8 cellular contexts compared by ENCODE assay signal in the genomic region with DNA sequence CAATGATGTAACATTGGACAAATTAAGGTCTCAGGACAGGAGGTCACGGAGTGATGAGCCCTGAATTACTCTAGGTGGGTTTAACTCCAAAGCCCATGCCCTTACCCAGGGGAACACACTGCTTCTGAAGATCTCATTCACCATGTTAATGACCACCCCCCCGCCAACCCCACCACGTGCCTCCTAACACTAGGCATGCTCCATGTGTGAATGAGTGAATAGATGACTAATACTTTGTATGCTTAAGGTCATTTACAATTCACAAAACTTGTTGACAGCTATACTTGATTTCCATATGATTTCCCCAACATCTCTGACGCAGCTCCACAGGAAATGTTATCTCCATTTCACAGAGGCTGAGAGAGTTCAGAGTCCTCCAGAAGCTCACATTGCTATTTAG.
DNase-seq lines count a peak whose midpoint lies in the region; ATAC-seq and TF ChIP-seq lines count a peak whose summit lies in the region.
"Not testable (repeated sequence)": the region's sequence is repeated elsewhere in the genome, so short reads cannot be mapped to it uniquely, and the experiment has no call there.

No MANE protein-coding gene starts in this region.

- not testable (repeated sequence) for H3K4me3 Mint-ChIP-seq in activated T-cell treated with anti-CD3 and anti-CD28 coated beads, Interleukin-2, amount 50 U/mL, for 4 hours

- not testable (repeated sequence) for H3K27me3 Mint-ChIP-seq in activated T-cell treated with anti-CD3 and anti-CD28 coated beads, Interleukin-2, amount 50 U/mL, for 4 hours (ENCODE audit: low read depth)

- ATAC-seq in activated T-cell treated with anti-CD3 and anti-CD28 coated beads, Interleukin-2, amount 50 U/mL, for 4 hours; Right ventricle myocardium inferior; sciatic nerve: not testable (repeated sequence)

- CTCF ChIA-PET in HEK293T (lab: Yijun Ruan, JAX), result not testable (repeated sequence)

- not testable (repeated sequence) for DNase-seq in HEK293T (ENCODE audit: extremely low spot score)
- DNase-seq in SW480 (ENCODE audit: low spot score) (peak; percentile 31), dermis blood vessel endothelial cell (peak; percentile 29), Right ventricle myocardium inferior (ENCODE audit: missing footprints) (peak; percentile 60), lower leg skin (ENCODE audit: low spot score in 2 of 2) (peak; percentile 10 to 81), sciatic nerve (ENCODE audit: low spot score) (peak; percentile 17), ureter (ENCODE audit: low spot score) (peak; percentile 39)
- DNase-seq in activated T-cell treated with anti-CD3 and anti-CD28 coated beads, Interleukin-2, amount 50 U/mL, for 4 hours, result peak; percentile 4

- not testable (repeated sequence) for TF ChIP-seq CTCF in lower leg skin (IDR thresholded peaks at IDR 0.05)

- H3K4me3 ChIP-seq in lower leg skin (ENCODE audit: low read depth, poor library complexity, severe bottlenecking), result not testable (repeated sequence)

- not testable (repeated sequence) for H3K4me1 Mint-ChIP-seq in activated T-cell treated with anti-CD3 and anti-CD28 coated beads, Interleukin-2, amount 50 U/mL, for 4 hours (ENCODE audit: low read depth)

- intact Hi-C loops in Right ventricle myocardium inferior (cut with DNase I); lower leg skin (cut with DNase I; ENCODE audit: low total_unique reads); sciatic nerve (cut with DNase I): not testable (repeated sequence)

- not testable (repeated sequence) for H3K36me3 Mint-ChIP-seq in activated T-cell treated with anti-CD3 and anti-CD28 coated beads, Interleukin-2, amount 50 U/mL, for 4 hours (ENCODE audit: insufficient read depth)

- H3K9me3 Mint-ChIP-seq in activated T-cell treated with anti-CD3 and anti-CD28 coated beads, Interleukin-2, amount 50 U/mL, for 4 hours, result not testable (repeated sequence)

- 62 to 67% methylated on average over 3 to 4 of the region's 4 CpGs for WGBS in lower leg skin, 2 donors

- POLR2A ChIA-PET in HEK293T (lab: Yijun Ruan, JAX), result not testable (repeated sequence)

- TF ChIP-seq POLR2A in lower leg skin (IDR thresholded peaks at IDR 0.05), result not testable (repeated sequence)

TF ChIP-seq in HEK293T, 16 proteins besides CTCF, POLR2A, EP300 and RAD21:
- TF ChIP-seq L3MBTL2 (conservative IDR thresholded peaks at IDR 0.05), result peak; percentile 48; the same call in 1 of the 2 replicates
TF ChIP-seq in HEK293T: peak in this region for 1; not testable (repeated sequence) for 15.
